ENCODE assay signal across 8 cellular contexts in genomic region chr11:68460741-68461283, GRCh38. TPM values are rescaled to one million over a fixed set of nuclear protein-coding genes. Genes with fewer than 3 reads are reported as not detected.
DNase-seq lines count a peak whose midpoint lies in the region; ATAC-seq and TF ChIP-seq lines count a peak whose summit lies in the region.

A gene with protein sequence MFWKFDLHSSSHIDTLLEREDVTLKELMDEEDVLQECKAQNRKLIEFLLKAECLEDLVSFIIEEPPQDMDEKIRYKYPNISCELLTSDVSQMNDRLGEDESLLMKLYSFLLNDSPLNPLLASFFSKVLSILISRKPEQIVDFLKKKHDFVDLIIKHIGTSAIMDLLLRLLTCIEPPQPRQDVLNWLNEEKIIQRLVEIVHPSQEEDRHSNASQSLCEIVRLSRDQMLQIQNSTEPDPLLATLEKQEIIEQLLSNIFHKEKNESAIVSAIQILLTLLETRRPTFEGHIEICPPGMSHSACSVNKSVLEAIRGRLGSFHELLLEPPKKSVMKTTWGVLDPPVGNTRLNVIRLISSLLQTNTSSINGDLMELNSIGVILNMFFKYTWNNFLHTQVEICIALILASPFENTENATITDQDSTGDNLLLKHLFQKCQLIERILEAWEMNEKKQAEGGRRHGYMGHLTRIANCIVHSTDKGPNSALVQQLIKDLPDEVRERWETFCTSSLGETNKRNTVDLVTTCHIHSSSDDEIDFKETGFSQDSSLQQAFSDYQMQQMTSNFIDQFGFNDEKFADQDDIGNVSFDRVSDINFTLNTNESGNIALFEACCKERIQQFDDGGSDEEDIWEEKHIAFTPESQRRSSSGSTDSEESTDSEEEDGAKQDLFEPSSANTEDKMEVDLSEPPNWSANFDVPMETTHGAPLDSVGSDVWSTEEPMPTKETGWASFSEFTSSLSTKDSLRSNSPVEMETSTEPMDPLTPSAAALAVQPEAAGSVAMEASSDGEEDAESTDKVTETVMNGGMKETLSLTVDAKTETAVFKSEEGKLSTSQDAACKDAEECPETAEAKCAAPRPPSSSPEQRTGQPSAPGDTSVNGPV (plus strand): TSS chr11:68460752. CDS start chr11:68537665, 76,913 bp downstream.

- peak within 1 kb of the TSS; percentile 65 for H3K4me3 ChIP-seq in LNCaP clone FGC (ENCODE audit: low read depth, low read length)
- peak within 1 kb of the TSS; percentile 86 to 92 for H3K4me3 ChIP-seq in tibial artery

- intact Hi-C loops in tibial artery (cut with DNase I; ENCODE audit: low total_unique reads) = no loop called here

- peak; percentile 32 for ATAC-seq in GM21717 (IDR thresholded peaks at IDR 0.05; ENCODE audit: unreplicated experiment)

- H3K36me3 ChIP-seq in tibial artery = no peaks in the 10 kb centered on the region

- TF ChIP-seq CTCF in LNCaP clone FGC (IDR thresholded peaks at IDR 0.05; ENCODE audit: control insufficient read depth, extremely low read depth, insufficient read depth) (no peak), tibial artery (IDR thresholded peaks at IDR 0.05) (no peak)

- DNase-seq in Daoy (ENCODE audit: low read depth) (no peak), LNCaP clone FGC (ENCODE audit: low read depth) (no peak), lung microvascular endothelial cell (ENCODE audit: low read depth in 2 of 2) (no peak), tibial artery (no peak), pons (ENCODE audit: low spot score) (no peak)
- DNase-seq in stimulated activated CD4-positive, alpha-beta T cell treated with anti-CD3 and anti-CD28 coated beads, Interleukin-4, amount 100 ng/mL, for 1 hour = no peak

- no peaks in the 10 kb centered on the region for H3K27me3 ChIP-seq in tibial artery

- no peaks in the 10 kb centered on the region for H3K9me3 ChIP-seq in tibial artery

- H3K27ac ChIP-seq in cingulate gyrus (ENCODE audit: low read depth, low read length) = peak within 1 kb of the TSS; percentile 91
- H3K27ac ChIP-seq in tibial artery = peak within 1 kb of the TSS; percentile 94 to 96

- H3K4me1 ChIP-seq in tibial artery = peaks cover 0 to 49% (median 31%) of the 10 kb centered on the region in 4 donors

RNA-seq across cellular contexts. Expression of the gene that starts here (rescaled TPM):
- 85.4 and 91.6 TPM in 2 replicates for total RNA-seq in Daoy (2014; rRNA removed; shearing (Covaris generic))
- total RNA-seq in lung microvascular endothelial cell = 95.9 and 133 TPM in 2 replicates
